ENCODE assay signal across 2 cellular contexts in genomic region chr6:32763417-32763816, GRCh38.
TF ChIP-seq lines count a peak whose summit lies in the region.

TSS of gene HLA-DQB2 (minus strand) at chr6:32763532. CDS start at chr6:32763470, 62 bp downstream.

TF ChIP-seq in HCT116, 20 proteins besides CTCF, POLR2A, EP300 and RAD21:
- no peak for TF ChIP-seq SIN3A (IDR thresholded peaks at IDR 0.05; ENCODE audit: low read depth)

TF ChIP-seq in GM12878, 131 proteins besides CTCF, POLR2A, EP300 and RAD21:
- TF ChIP-seq CREB1 (IDR thresholded peaks at IDR 0.05; ENCODE audit: low read depth): 0 out of 2 replicates have a peak, but pooled peaks have one; percentile 15
- TF ChIP-seq RFX5 (IDR thresholded peaks at IDR 0.05; ENCODE audit: low read depth, low read length): peak; percentile 73; the same call in 1 of the 2 replicates
- TF ChIP-seq SUZ12 (IDR thresholded peaks at IDR 0.05; ENCODE audit: unreplicated experiment): no peak
